9 cellular contexts compared by ENCODE assay signal in genomic region chr22:48574776-48575566, GRCh38.
A peak's percentile ranks its signal among the peaks of the same experiment; 100 is the strongest.
DNase-seq lines count a peak whose midpoint lies in the region; ATAC-seq and TF ChIP-seq lines count a peak whose summit lies in the region.
"Had no signal": no experiment of that assay in that cellular context is flagged by ENCODE, and none has a peak within 500 bp of the region (broad histone marks: within the 10 kb centered on the region; RNA-seq: fewer than 3 reads in every experiment).

No MANE protein-coding gene starts in this region.

- DNase-seq in C1 segment of cervical spinal cord (lab: John Stamatoyannopoulos, UW) (peak in 9 of 14 donors; percentile 10 to 75 (median 37)), kidney epithelial cell (ENCODE audit: low read depth) (no peak), substantia nigra (lab: John Stamatoyannopoulos, UW) (peak in 37 of 49 donors; percentile 10 to 86 (median 41)), SHP77 (lab: John Stamatoyannopoulos, UW) (no peak), SW 1271 (lab: John Stamatoyannopoulos, UW) (no peak), GOT3 (lab: John Stamatoyannopoulos, UW) (no peak)
- DNase-seq in activated naive CD8-positive, alpha-beta T cell treated with anti-CD3 and anti-CD28 coated beads, Interleukin-2, amount 10 ng/mL, durations not matched to agents 7 days and 5 days = peak; percentile 57

- peak; percentile 71 for ATAC-seq in activated naive CD8-positive, alpha-beta T cell treated with anti-CD3 and anti-CD28 coated beads, Interleukin-2, amount 10 ng/mL, durations not matched to agents 7 days and 5 days (ENCODE audit: low read depth)

- H3K27me3 ChIP-seq in HUES48 (ENCODE audit: control insufficient read depth, insufficient read depth, low read length) = peaks cover 13% of the 10 kb centered on the region; the same call in 1 of the 2 replicates
- H3K27me3 ChIP-seq in kidney epithelial cell (ENCODE audit: control insufficient read depth, insufficient read depth, low read length) = peaks cover 28% of the 10 kb centered on the region

- POLR2A ChIA-PET in activated naive CD8-positive, alpha-beta T cell treated with anti-CD3 and anti-CD28 coated beads, Interleukin-2, amount 10 ng/mL, durations not matched to agents 7 days and 5 days (lab: Charles Lee) = no interaction called here

- peaks cover 28% of the 10 kb centered on the region for H3K27me3 Mint-ChIP-seq in activated naive CD8-positive, alpha-beta T cell treated with anti-CD3 and anti-CD28 coated beads, Interleukin-2, amount 10 ng/mL, durations not matched to agents 7 days and 5 days

- H3K36me3 ChIP-seq in HUES48 (ENCODE audit: control insufficient read depth, insufficient read depth, low read length) (no peaks in the 10 kb centered on the region), kidney epithelial cell (ENCODE audit: control insufficient read depth, insufficient read depth, low read length) (no peaks in the 10 kb centered on the region)

- no peaks in the 10 kb centered on the region for H3K4me1 ChIP-seq in HUES48 (ENCODE audit: control insufficient read depth, insufficient read depth, low read length)

- peaks cover 8% of the 10 kb centered on the region for H3K9me3 Mint-ChIP-seq in activated naive CD8-positive, alpha-beta T cell treated with anti-CD3 and anti-CD28 coated beads, Interleukin-2, amount 10 ng/mL, durations not matched to agents 7 days and 5 days

- H3K9me3 ChIP-seq in HUES48 (ENCODE audit: control insufficient read depth, insufficient read depth, low read length) = peaks cover 15% of the 10 kb centered on the region

- H3K9ac ChIP-seq in HUES48 (ENCODE audit: low read depth, low read length) = no peak overlapping the region

- TF ChIP-seq CTCF in kidney epithelial cell (IDR thresholded peaks at IDR 0.05; ENCODE audit: insufficient read depth, low read length, poor library complexity, severe bottlenecking) = peak; percentile 20

- H3K4me3 Mint-ChIP-seq in activated naive CD8-positive, alpha-beta T cell treated with anti-CD3 and anti-CD28 coated beads, Interleukin-2, amount 10 ng/mL, durations not matched to agents 7 days and 5 days = peak overlapping the region; percentile 25

- no peaks in the 10 kb centered on the region for H3K36me3 Mint-ChIP-seq in activated naive CD8-positive, alpha-beta T cell treated with anti-CD3 and anti-CD28 coated beads, Interleukin-2, amount 10 ng/mL, durations not matched to agents 7 days and 5 days

- no peaks in the 10 kb centered on the region for H3K4me1 Mint-ChIP-seq in activated naive CD8-positive, alpha-beta T cell treated with anti-CD3 and anti-CD28 coated beads, Interleukin-2, amount 10 ng/mL, durations not matched to agents 7 days and 5 days

- H3K27ac ChIP-seq in HUES48 (ENCODE audit: low read depth, low read length) (no peak overlapping the region), substantia nigra (ENCODE audit: low read depth, low read length, poor library complexity, severe bottlenecking) (peak overlapping the region; percentile 59)
- H3K27ac ChIP-seq: epithelial cell of prostate had no signal

- H3K4me3 ChIP-seq in HUES48 (ENCODE audit: low read depth, low read length) (peak overlapping the region; percentile 45; the same call in 1 of the 2 replicates), kidney epithelial cell (ENCODE audit: low read depth, low read length) (no peak overlapping the region)

- H3K27ac Mint-ChIP-seq in activated naive CD8-positive, alpha-beta T cell treated with anti-CD3 and anti-CD28 coated beads, Interleukin-2, amount 10 ng/mL, durations not matched to agents 7 days and 5 days = no peak overlapping the region

Comparison
In these comparisons a context has a peak if more than half of its experiments do, and no peak if none do; other contexts are left out.
1. DNase-seq: peak in C1 segment of cervical spinal cord (9 of 14), activated naive CD8-positive, alpha-beta T cell treated with anti-CD3 and anti-CD28 coated beads, Interleukin-2, amount 10 ng/mL, durations not matched to agents 7 days and 5 days (single experiment) and substantia nigra (37 of 49); none in kidney epithelial cell (single experiment), SHP77 (0 of 2), SW 1271 (0 of 2) and GOT3 (single experiment).